8 cellular contexts compared by ENCODE assay signal in the genomic region with DNA sequence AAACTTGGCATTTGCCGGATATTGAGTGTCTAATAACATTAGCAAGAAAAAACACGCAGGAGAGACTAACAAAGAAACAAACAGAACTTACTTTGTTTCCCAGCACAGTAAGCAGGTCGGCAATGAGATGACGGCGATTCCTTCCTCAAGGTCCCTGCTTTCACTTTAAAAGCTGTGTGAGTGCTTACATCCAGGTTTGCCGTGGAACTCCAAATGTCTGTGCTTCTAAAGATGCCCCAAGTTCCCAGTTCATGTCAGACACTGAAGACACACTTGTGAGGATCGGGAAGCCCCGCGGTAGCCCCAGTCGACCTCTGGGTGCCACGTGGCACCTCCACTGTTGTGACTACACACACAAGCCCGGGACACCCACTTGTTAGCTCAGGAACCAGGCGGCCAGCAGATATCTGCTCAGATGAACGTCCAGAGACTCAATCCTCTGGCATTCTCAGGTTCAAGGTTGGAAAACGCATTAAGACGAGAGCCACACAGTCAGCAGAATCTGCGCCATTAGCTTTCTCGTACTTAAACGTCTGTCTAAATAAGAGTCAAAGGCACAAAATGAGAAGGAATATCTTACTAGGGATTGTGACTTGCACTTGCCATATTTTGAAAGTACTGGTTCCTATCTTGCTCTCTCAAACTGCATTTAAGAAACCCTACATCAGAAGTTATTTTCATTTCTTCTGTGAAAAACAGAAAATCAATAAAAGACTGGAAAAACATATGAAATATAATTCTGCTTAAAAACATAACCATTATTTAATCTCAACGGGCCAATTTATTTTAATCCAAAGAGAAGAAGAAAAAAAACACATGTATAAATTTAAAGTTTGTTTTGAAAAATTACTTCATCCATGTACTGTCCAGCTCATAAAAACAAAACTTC.
DNase-seq lines count a peak whose midpoint lies in the region; ATAC-seq and TF ChIP-seq lines count a peak whose summit lies in the region.

No MANE protein-coding gene starts in this region.

- DNase-seq in NCI-H2081 (lab: John Stamatoyannopoulos, UW) (peak; percentile 70 to 80), NCI-H2081 treated with DMSO at 0.1 percent for 48 hours (lab: John Stamatoyannopoulos, UW) (no peak), T-helper 17 cell (peak; percentile 49 to 51 (median 50)), epithelial cell of esophagus (ENCODE audit: low read depth) (peak; percentile 67), omental fat pad (ENCODE audit: low spot score) (no peak), putamen (ENCODE audit: low spot score) (no peak), activated gamma-delta T cell treated with Interleukin-2 at 50 U/mL for 16 hours (no peak)
- DNase-seq in stimulated activated CD4-positive, alpha-beta T cell treated with anti-CD3 and anti-CD28 coated beads, Interleukin-4, amount 100 ng/mL, for 4 hours = no peak

- no peak overlapping the region for H3K27ac Mint-ChIP-seq in T-helper 17 cell

- peaks cover 80% of the 10 kb centered on the region for H3K4me1 Mint-ChIP-seq in T-helper 17 cell

- H3K27me3 Mint-ChIP-seq in T-helper 17 cell = no peaks in the 10 kb centered on the region

- H3K4me3 ChIP-seq in epithelial cell of esophagus (ENCODE audit: low read length) = peak overlapping the region; percentile 67

- peaks cover 26% of the 10 kb centered on the region for H3K36me3 Mint-ChIP-seq in T-helper 17 cell (ENCODE audit: low read depth)

- H3K4me3 Mint-ChIP-seq in T-helper 17 cell = peak overlapping the region; percentile 96

- no peaks in the 10 kb centered on the region for H3K9me3 ChIP-seq in T-helper 17 cell (ENCODE audit: control insufficient read depth, low read length, poor library complexity, severe bottlenecking)

- ATAC-seq in T-helper 17 cell (peak; percentile 32), omental fat pad (ENCODE audit: low FRiP score) (peak; percentile 66)

- TF ChIP-seq CTCF in epithelial cell of esophagus (IDR thresholded peaks at IDR 0.05; ENCODE audit: insufficient read depth, low read depth, low read length, missing control alignments) = no peak
- no peak for TF ChIP-seq CTCF in omental fat pad (IDR thresholded peaks at IDR 0.05)

Comparison
In these comparisons a context has a peak if more than half of its experiments do, and no peak if none do; other contexts are left out.
1. DNase-seq: peak in NCI-H2081 (2 of 2), T-helper 17 cell (3 of 3) and epithelial cell of esophagus (single experiment); none in NCI-H2081 treated with DMSO at 0.1 percent for 48 hours (single experiment), omental fat pad (single experiment), putamen (single experiment), stimulated activated CD4-positive, alpha-beta T cell treated with anti-CD3 and anti-CD28 coated beads, Interleukin-4, amount 100 ng/mL, for 4 hours (0 of 2) and activated gamma-delta T cell treated with Interleukin-2 at 50 U/mL for 16 hours (single experiment).